Comparison of ENCODE assay signal across 1 cellular context in the genomic region with DNA sequence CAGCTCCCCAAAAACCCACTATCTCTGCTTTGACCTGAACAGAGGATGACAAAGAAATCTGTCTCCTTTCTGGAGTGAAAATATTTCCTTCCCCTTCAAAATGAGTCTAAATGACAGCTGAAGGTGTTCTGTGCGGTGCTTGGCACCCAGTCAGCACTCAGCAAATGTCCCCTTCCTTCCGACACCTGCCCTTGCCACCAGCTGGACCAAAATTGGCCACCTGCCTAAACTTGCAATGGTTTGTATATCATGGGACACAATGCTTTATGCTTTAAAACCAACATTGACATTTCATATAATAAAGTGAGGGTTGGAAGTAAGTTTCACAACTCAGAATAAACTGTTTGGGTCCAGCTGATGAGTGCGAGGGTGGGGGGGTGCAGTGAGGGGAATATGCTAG.
TF ChIP-seq lines count a peak whose summit lies in the region.

No MANE protein-coding gene starts in this region.

TF ChIP-seq in GM23338, 12 proteins besides CTCF, POLR2A, EP300 and RAD21 (continued from another document):
- TF ChIP-seq ETS1 (IDR thresholded peaks at IDR 0.05) (no peak), CREB1 (CRISPR knock-in tag; IDR thresholded peaks at IDR 0.05; ENCODE audit: low read depth) (no peak), EZH2phosphoT487 (IDR thresholded peaks at IDR 0.05; ENCODE audit: unreplicated experiment) (no peak), EZH2 (IDR thresholded peaks at IDR 0.05; ENCODE audit: low read depth, unreplicated experiment) (no peak), ZNF114 (CRISPR knock-in tag; IDR thresholded peaks at IDR 0.05) (no peak), NANOG (IDR thresholded peaks at IDR 0.05; ENCODE audit: borderline replicate concordance) (no peak)
- TF ChIP-seq, protein P1, sequence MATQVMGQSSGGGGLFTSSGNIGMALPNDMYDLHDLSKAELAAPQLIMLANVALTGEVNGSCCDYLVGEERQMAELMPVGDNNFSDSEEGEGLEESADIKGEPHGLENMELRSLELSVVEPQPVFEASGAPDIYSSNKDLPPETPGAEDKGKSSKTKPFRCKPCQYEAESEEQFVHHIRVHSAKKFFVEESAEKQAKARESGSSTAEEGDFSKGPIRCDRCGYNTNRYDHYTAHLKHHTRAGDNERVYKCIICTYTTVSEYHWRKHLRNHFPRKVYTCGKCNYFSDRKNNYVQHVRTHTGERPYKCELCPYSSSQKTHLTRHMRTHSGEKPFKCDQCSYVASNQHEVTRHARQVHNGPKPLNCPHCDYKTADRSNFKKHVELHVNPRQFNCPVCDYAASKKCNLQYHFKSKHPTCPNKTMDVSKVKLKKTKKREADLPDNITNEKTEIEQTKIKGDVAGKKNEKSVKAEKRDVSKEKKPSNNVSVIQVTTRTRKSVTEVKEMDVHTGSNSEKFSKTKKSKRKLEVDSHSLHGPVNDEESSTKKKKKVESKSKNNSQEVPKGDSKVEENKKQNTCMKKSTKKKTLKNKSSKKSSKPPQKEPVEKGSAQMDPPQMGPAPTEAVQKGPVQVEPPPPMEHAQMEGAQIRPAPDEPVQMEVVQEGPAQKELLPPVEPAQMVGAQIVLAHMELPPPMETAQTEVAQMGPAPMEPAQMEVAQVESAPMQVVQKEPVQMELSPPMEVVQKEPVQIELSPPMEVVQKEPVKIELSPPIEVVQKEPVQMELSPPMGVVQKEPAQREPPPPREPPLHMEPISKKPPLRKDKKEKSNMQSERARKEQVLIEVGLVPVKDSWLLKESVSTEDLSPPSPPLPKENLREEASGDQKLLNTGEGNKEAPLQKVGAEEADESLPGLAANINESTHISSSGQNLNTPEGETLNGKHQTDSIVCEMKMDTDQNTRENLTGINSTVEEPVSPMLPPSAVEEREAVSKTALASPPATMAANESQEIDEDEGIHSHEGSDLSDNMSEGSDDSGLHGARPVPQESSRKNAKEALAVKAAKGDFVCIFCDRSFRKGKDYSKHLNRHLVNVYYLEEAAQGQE (IDR thresholded peaks at IDR 0.05; ENCODE audit: unreplicated experiment): no peak
